In the genomic region with DNA sequence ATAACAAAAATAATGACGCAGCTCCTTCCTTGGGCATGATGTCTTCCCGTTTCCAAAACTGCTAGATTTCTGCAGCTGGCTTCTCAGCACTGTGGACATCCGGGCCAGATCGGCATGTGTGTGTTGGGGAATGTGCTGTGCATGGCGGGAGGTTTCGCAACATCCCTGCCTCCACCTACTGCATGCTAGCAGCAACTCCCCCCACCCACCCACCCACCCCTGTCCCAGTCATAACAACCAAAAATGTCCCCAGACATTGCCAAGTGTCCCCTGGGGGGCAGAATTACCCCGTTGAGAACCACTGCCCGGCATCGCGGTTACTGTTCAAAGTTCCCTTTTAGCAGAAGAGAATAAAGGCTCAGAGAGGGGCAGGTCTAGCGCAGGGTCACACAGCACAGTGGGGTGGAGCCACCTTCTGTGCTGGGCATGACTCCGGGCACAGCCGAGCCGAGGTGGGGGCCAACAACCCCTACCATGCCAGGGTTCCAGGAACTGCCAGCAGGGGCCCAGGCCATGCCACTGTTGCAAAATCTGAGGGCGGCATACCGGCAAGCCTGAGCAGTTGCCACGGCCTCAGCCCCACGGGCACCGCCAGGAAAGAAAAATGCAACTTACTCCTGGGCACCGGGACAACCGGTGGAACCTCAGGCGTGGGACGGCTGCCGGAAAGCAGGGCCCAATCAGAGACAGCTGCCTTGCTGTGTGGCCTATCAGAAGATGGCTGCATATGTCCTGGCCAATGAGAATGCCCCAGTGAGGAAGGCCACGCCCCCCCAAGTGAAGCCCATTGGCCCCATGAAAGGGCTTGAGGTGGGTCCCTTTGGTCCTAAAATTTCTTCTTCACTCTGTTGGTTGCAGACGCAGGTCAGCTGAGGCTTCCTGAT, we compare ENCODE assay signal across 9 cellular contexts. TPM values are rescaled to one million over a fixed set of nuclear protein-coding genes. Genes with fewer than 3 reads are reported as not detected.
DNase-seq lines count a peak whose midpoint lies in the region; ATAC-seq and TF ChIP-seq lines count a peak whose summit lies in the region.
"Had no signal": no experiment of that assay in that cellular context is flagged by ENCODE, and none has a peak within 500 bp of the region (broad histone marks: within the 10 kb centered on the region; RNA-seq: fewer than 3 reads in every experiment).

No MANE protein-coding gene starts in this region.

- in situ Hi-C loops in IMR-90 (cut with MboI; ENCODE audit: low sequenced_read_pairs) = no loop called here

- no peak overlapping the region for H3K56ac ChIP-seq in IMR-90 (ENCODE audit: extremely low read depth, insufficient read depth, low read length)

- peak overlapping the region; percentile 87 for H2AK9ac ChIP-seq in IMR-90 (replicated peaks; ENCODE audit: low read depth, low read length, poor library complexity)

- peak overlapping the region; percentile 4 to 68 (median 37) for H3K4me3 Mint-ChIP-seq in CD8-positive, alpha-beta memory T cell
- H3K4me3 Mint-ChIP-seq in T-cell = peak overlapping the region in 2 of 3 donors; percentile 17 to 47

- dilution Hi-C loops in IMR-90 (cut with HindIII; ENCODE audit: low sequenced_read_pairs, unreplicated experiment) = no loop called here

- POLR2A ChIA-PET in CD8-positive, alpha-beta memory T cell (lab: Charles Lee) = no interaction called here
- POLR2A ChIA-PET in IMR-90 (lab: Charles Lee; ENCODE audit: unreplicated experiment) = no interaction called here
- POLR2A ChIA-PET in T-cell (lab: Charles Lee) = no interaction called here

- no peaks in the 10 kb centered on the region for H3K36me3 ChIP-seq in CD8-positive, alpha-beta memory T cell (ENCODE audit: insufficient read depth, low read length)
- no peaks in the 10 kb centered on the region for H3K36me3 ChIP-seq in IMR-90 (ENCODE audit: control insufficient read depth, insufficient read depth, low read length)

- H3K27ac ChIP-seq in CD8-positive, alpha-beta memory T cell (ENCODE audit: low read depth, low read length) = no peak overlapping the region
- no peak overlapping the region for H3K27ac ChIP-seq in IMR-90 (ENCODE audit: insufficient read depth, low read length)
- H3K27ac ChIP-seq in substantia nigra (ENCODE audit: low read depth, low read length, poor library complexity, severe bottlenecking) = peak overlapping the region; percentile 66
- H3K27ac ChIP-seq: KMS-11 had no signal

- H2AK5ac ChIP-seq in IMR-90 (ENCODE audit: low read depth, low read length) = peak overlapping the region; percentile 63; the same call in 1 of the 2 replicates

- intact Hi-C loops in IMR-90 (cut with micrococcal nuclease) = no loop called here
- intact Hi-C loops in lower leg skin (cut with DNase I; ENCODE audit: low total_unique reads) = no loop called here

- peak overlapping the region in 2 of 8 donors; percentile 2 to 21 for H3K27ac Mint-ChIP-seq in CD8-positive, alpha-beta memory T cell
- H3K27ac Mint-ChIP-seq in T-cell = no peak overlapping the region

- TF ChIP-seq POLR2A in IMR-90 (IDR thresholded peaks at IDR 0.05; ENCODE audit: low read depth, low read length) = no peak
- TF ChIP-seq POLR2A in lower leg skin (IDR thresholded peaks at IDR 0.05) = no peak

- no TSS peak for BruUV-seq in IMR-90 (replicated peaks; lab: Mats Ljungman, UMichigan)

- no peak overlapping the region for H2BK120ac ChIP-seq in IMR-90 (ENCODE audit: low read depth, low read length)

- TF ChIP-seq CTCF in IMR-90 (conservative IDR thresholded peaks at IDR 0.05; ENCODE audit: low read depth, low read length) (no peak; the same call in 1 of the 2 replicates), lower leg skin (IDR thresholded peaks at IDR 0.05) (no peak)

- no peaks in the 10 kb centered on the region for H3K36me3 Mint-ChIP-seq in CD8-positive, alpha-beta memory T cell
- no peaks in the 10 kb centered on the region for H3K36me3 Mint-ChIP-seq in T-cell

- peaks cover 2% of the 10 kb centered on the region for H3K4me1 ChIP-seq in CD8-positive, alpha-beta memory T cell (ENCODE audit: insufficient read depth, low read length)
- peaks cover 15% of the 10 kb centered on the region for H3K4me1 ChIP-seq in IMR-90 (ENCODE audit: control insufficient read depth, insufficient read depth, low read length)

- peak overlapping the region in 1 of 2 experiments; percentile 66; a peak in 2 of 4 replicates for H4K8ac ChIP-seq in IMR-90 (ENCODE audit: low read depth in 2 of 2, low read length in 2 of 2)

- H2BK5ac ChIP-seq in IMR-90 (ENCODE audit: low read depth, low read length, poor library complexity, severe bottlenecking) = no peak overlapping the region

- no peak overlapping the region for H3K14ac ChIP-seq in IMR-90 (replicated peaks; ENCODE audit: low read depth, low read length)

- H4K5ac ChIP-seq in IMR-90 (ENCODE audit: low read depth, low read length) = peak overlapping the region; percentile 24; the same call in 1 of the 2 replicates

- H2BK20ac ChIP-seq in IMR-90 (ENCODE audit: low read depth, low read length) = no peak overlapping the region

- H2AFZ ChIP-seq in IMR-90 (replicated peaks; ENCODE audit: low read length, poor library complexity) = peak overlapping the region; percentile 79

- H3K4me2 ChIP-seq in IMR-90 (ENCODE audit: low read depth, low read length) = no peak overlapping the region
- H3K4me2 ChIP-seq: KMS-11 had no signal

- H3K9me1 ChIP-seq in IMR-90 (ENCODE audit: insufficient read depth, low read length) = no peaks in the 10 kb centered on the region

- no peak overlapping the region for H4K91ac ChIP-seq in IMR-90 (ENCODE audit: insufficient read depth, low read depth, low read length)

- no peak for TF ChIP-seq RAD21 in IMR-90 (IDR thresholded peaks at IDR 0.05; ENCODE audit: low read length)

- no peaks in the 10 kb centered on the region for H3K79me1 ChIP-seq in IMR-90 (ENCODE audit: low read depth in 1 of 2, low read length in 2 of 2)

- CTCF ChIA-PET in CD8-positive, alpha-beta memory T cell (lab: Charles Lee) = interaction anchor here (0.6 to 1.2 kb wide), 2 partner anchors 32 to 86 kb away, joined by 3 to 5 read pairs; no protein-coding TSS in a partner anchor
- CTCF ChIA-PET in IMR-90 (lab: Yijun Ruan, JAX) = interaction anchor here (1.1 kb wide), 1 partner anchor 129 kb away, joined by 3 read pairs; no protein-coding TSS in a partner anchor
- CTCF ChIA-PET in T-cell (lab: Charles Lee) = interaction anchor here (0.6 to 1.5 kb wide), 5 partner anchors 13 to 1949 kb away, joined by 3 to 5 read pairs (median 5); no protein-coding TSS in a partner anchor

- no peak overlapping the region for H3K9ac ChIP-seq in IMR-90 (ENCODE audit: low read depth, low read length)
- H3K9ac ChIP-seq: KMS-11 had no signal

- H3K27me3 ChIP-seq in CD8-positive, alpha-beta memory T cell (ENCODE audit: insufficient read depth, low read length, poor library complexity, severe bottlenecking) = no peaks in the 10 kb centered on the region
- no peaks in the 10 kb centered on the region for H3K27me3 ChIP-seq in IMR-90 (ENCODE audit: control insufficient read depth, insufficient read depth, low read length)

- no peaks in the 10 kb centered on the region for H4K20me1 ChIP-seq in IMR-90 (ENCODE audit: insufficient read depth, low read length)

- H3K27me3 Mint-ChIP-seq in CD8-positive, alpha-beta memory T cell = no peaks in the 10 kb centered on the region
- H3K27me3 Mint-ChIP-seq in T-cell = no peaks in the 10 kb centered on the region

- 60% methylated on average over 8 of the region's 26 CpGs; no CpG with 5 or more reads in 1 of the 2 experiments for WGBS in IMR-90 (ENCODE audit: extremely low coverage in 2 of 2, insufficient read length in 1 of 2), 2 experiments
- 7 to 9% methylated on average over 22 to 26 of the region's 26 CpGs for WGBS in lower leg skin, 2 donors

- H3K4ac ChIP-seq in IMR-90 (ENCODE audit: low read depth, low read length) = no peak overlapping the region; the same call in 1 of the 2 replicates

- no peaks in the 10 kb centered on the region for H3K9me3 ChIP-seq in CD8-positive, alpha-beta memory T cell (ENCODE audit: low read length)
- no peaks in the 10 kb centered on the region for H3K9me3 ChIP-seq in IMR-90 (ENCODE audit: control insufficient read depth, insufficient read depth, low read length)

- H3K4me3 ChIP-seq in CD8-positive, alpha-beta memory T cell (ENCODE audit: low read length) = no peak overlapping the region
- no peak overlapping the region for H3K4me3 ChIP-seq in IMR-90 (ENCODE audit: insufficient read depth, low read depth, low read length)
- no peak overlapping the region for H3K4me3 ChIP-seq in lower leg skin (ENCODE audit: low read depth, poor library complexity, severe bottlenecking)

- H3K18ac ChIP-seq in IMR-90 (ENCODE audit: low read depth, low read length) = peak overlapping the region; percentile 7; the same call in 1 of the 2 replicates

- no peak overlapping the region for H2BK15ac ChIP-seq in IMR-90 (ENCODE audit: low read depth, low read length)

- no peaks in the 10 kb centered on the region for H3K9me3 Mint-ChIP-seq in CD8-positive, alpha-beta memory T cell
- H3K9me3 Mint-ChIP-seq in T-cell = no peaks in the 10 kb centered on the region

- ATAC-seq in IMR-90 (ENCODE audit: low read depth) = peak; percentile 81
- ATAC-seq in T-cell (replicated peaks in 1 of 4) = peak; percentile 68 to 94 (median 78)
- ATAC-seq in HG03196 (IDR thresholded peaks at IDR 0.05; ENCODE audit: unreplicated experiment) = no peak
- ATAC-seq in HG03342 (IDR thresholded peaks at IDR 0.05; ENCODE audit: unreplicated experiment) = no peak

- peak in 3 of 5 donors; percentile 44 to 69 (median 59) for DNase-seq in CD8-positive, alpha-beta memory T cell
- DNase-seq in IMR-90 = peak; percentile 78
- DNase-seq in T-cell = peak in 22 of 34 experiments; percentile 25 to 52 (median 38)
- DNase-seq in cerebellum (ENCODE audit: low spot score) = peak; percentile 95
- peak; percentile 89 to 98 for DNase-seq in lower leg skin (ENCODE audit: low spot score in 2 of 2)
- peak in 48 of 49 donors; percentile 27 to 90 (median 66) for DNase-seq in substantia nigra (lab: John Stamatoyannopoulos, UW)

- no peak overlapping the region for H3K23ac ChIP-seq in IMR-90 (ENCODE audit: low read depth, low read length)

- H3K4me1 Mint-ChIP-seq in CD8-positive, alpha-beta memory T cell = peaks cover under 1 to 6% (median under 1%) of the 10 kb centered on the region in 3 donors
- peaks cover 2 to 8% (median 5%) of the 10 kb centered on the region in 3 donors for H3K4me1 Mint-ChIP-seq in T-cell

TF ChIP-seq in IMR-90, 13 proteins besides CTCF, POLR2A, EP300 and RAD21 (continues in another document):
- TF ChIP-seq CHD1 (IDR thresholded peaks at IDR 0.05; ENCODE audit: low read depth, low read length) (no peak), MAFK (IDR thresholded peaks at IDR 0.05; ENCODE audit: low read depth, low read length) (no peak), SMC3 (IDR thresholded peaks at IDR 0.05; ENCODE audit: low read depth, low read length) (no peak), RFX5 (IDR thresholded peaks at IDR 0.05; ENCODE audit: low read depth, low read length) (no peak)

RNA-seq across cellular contexts. Expression of a gene that starts 22.5 kb away (rescaled TPM):
- total RNA-seq in CD8-positive, alpha-beta memory T cell = 10 to 100 TPM; 16.1 to 19.4 TPM
- 17.8 TPM for polyA plus RNA-seq in CD8-positive, alpha-beta memory T cell
- total RNA-seq in IMR-90 (2012; rRNA removed) (21.9 and 26.9 TPM in 2 replicates), T-cell (10 to 100 TPM; 27.1 to 41.7 (median 37.2) TPM), cerebellum (7.3 TPM), lower leg skin (100 to 1,000 TPM; 102 to 236 (median 158) TPM)
- 29.2 and 32.1 TPM in 2 replicates for polyA plus RNA-seq in IMR-90 (2012; rRNA removed)
- polyA plus RNA-seq in IMR-90 (2012; cell fraction: cytosol; rRNA removed) = 19.6 and 28.1 TPM in 2 replicates
- 23.6 and 45.1 TPM in 2 replicates for polyA plus RNA-seq in IMR-90 (2012; cell fraction: nucleus; rRNA removed; ENCODE audit: low replicate concordance)

Comparison
In these comparisons a context has a peak if more than half of its experiments do, and no peak if none do; other contexts are left out.
1. DNase-seq: peak in every context shown above with its lines; median percentile 95 in cerebellum; 94 in lower leg skin; 78 in IMR-90; 66 in substantia nigra; 59 in CD8-positive, alpha-beta memory T cell; 38 in T-cell.
2. ATAC-seq: peak in IMR-90 (single experiment) and T-cell (4 of 4); none in HG03196 (single experiment) and HG03342 (single experiment).